Comparison of ENCODE assay signal across 33 cellular contexts in the genomic region with DNA sequence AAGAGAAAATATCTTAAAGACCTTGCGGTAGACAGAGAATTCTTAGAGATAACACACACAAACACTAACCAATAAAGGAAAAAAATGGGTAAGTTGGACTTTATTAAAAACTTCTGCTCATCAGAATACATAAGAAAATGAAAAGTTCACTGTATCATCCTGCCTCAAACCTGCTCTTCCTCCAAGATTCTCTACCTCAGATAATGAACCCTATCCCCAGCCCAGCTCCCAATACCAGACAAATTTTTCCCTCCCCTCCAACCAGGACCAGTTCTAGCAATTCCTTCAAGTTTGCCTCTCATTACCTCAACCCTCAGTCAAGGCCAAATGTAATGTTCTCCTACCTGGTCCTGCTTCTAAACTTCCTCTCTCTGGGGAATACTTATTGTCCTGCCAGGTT.
DNase-seq lines count a peak whose midpoint lies in the region; ATAC-seq, FAIRE-seq and TF ChIP-seq lines count a peak whose summit lies in the region.
"Had no signal": no experiment of that assay in that cellular context is flagged by ENCODE, and none has a peak within 500 bp of the region (broad histone marks: within the 10 kb centered on the region; RNA-seq: fewer than 3 reads in every experiment).

No MANE protein-coding gene starts in this region.

- peaks cover 10% of the 10 kb centered on the region for H3K4me1 Mint-ChIP-seq in activated CD4-positive, alpha-beta T cell treated with anti-CD3 and anti-CD28 coated beads, Interleukin-2, amount 10 ng/mL, durations not matched to agents 7 days and 5 days
- peaks cover 20% of the 10 kb centered on the region for H3K4me1 Mint-ChIP-seq in T-helper 17 cell
- peaks cover 21% of the 10 kb centered on the region for H3K4me1 Mint-ChIP-seq in stimulated activated effector memory CD8-positive, alpha-beta T cell treated with anti-CD3 and anti-CD28 coated beads, Interleukin-12 subunit alpha, Interleukin-12 subunit beta, amount 100 ng/mL, for 72 hours

- FAIRE-seq in bronchial epithelial cell (lab: Jason Lieb, UNC): peak; percentile 50
- FAIRE-seq: A204.1 had no signal

- no peak for DNase-seq in activated CD4-positive, alpha-beta T cell treated with anti-CD3 and anti-CD28 coated beads, Interleukin-2, amount 10 ng/mL, durations not matched to agents 7 days and 5 days
- DNase-seq in activated CD4-positive, alpha-beta T cell treated with anti-CD3 and anti-CD28 coated beads for 1 hour: no peak
- DNase-seq in T-helper 17 cell: no peak
- no peak for DNase-seq in bronchial epithelial cell (ENCODE audit: low read depth)
- DNase-seq in stimulated activated effector memory CD8-positive, alpha-beta T cell treated with anti-CD3 and anti-CD28 coated beads, Interleukin-12 subunit alpha, Interleukin-12 subunit beta, amount 100 ng/mL, for 72 hours (ENCODE audit: low spot score in 2 of 2): no peak
- DNase-seq in NOMO-1 treated with dmso at 0.1 percent for 144 hours (lab: John Stamatoyannopoulos, UW; ENCODE audit: unreplicated experiment): no peak
- DNase-seq: AML-193; anterior cingulate cortex; cortex of kidney; DMS53; endodermal cell; foreskin melanocyte; heart right ventricle; kidney glomerular epithelial cell; lower lobe of right lung; mucosa of descending colon; NCI-H146; NCI-H2171 treated with DMSO at 0.1 percent for 48 hours; NCI-H510A treated with DMSO at 0.1 percent for 48 hours; NK-92 treated with Interleukin-12 subunit alpha and Interleukin-12 subunit beta, amount 100 ng/mL, for 24 hours; Right ventricle myocardium superior; spleen; stimulated activated CD4-positive, alpha-beta T cell treated with anti-CD3 and anti-CD28 coated beads, Interleukin-2, amount 100 ng/mL, for 48 hours; T1000; uterus; WERI-Rb-1 had no signal

- H3K36me3 ChIP-seq in bronchial epithelial cell (ENCODE audit: control insufficient read depth, insufficient read depth, low read length): peaks cover 2% of the 10 kb centered on the region
- H3K36me3 ChIP-seq: cardiac muscle cell, uterus, WERI-Rb-1 had no signal

- H3K4me3 Mint-ChIP-seq in activated CD4-positive, alpha-beta T cell treated with anti-CD3 and anti-CD28 coated beads, Interleukin-2, amount 10 ng/mL, durations not matched to agents 7 days and 5 days: no peak overlapping the region
- H3K4me3 Mint-ChIP-seq in T-helper 17 cell: no peak overlapping the region
- H3K4me3 Mint-ChIP-seq in stimulated activated effector memory CD8-positive, alpha-beta T cell treated with anti-CD3 and anti-CD28 coated beads, Interleukin-12 subunit alpha, Interleukin-12 subunit beta, amount 100 ng/mL, for 72 hours: no peak overlapping the region
- H3K4me3 Mint-ChIP-seq: endodermal cell had no signal

- CTCF ChIA-PET in activated CD4-positive, alpha-beta T cell treated with anti-CD3 and anti-CD28 coated beads, Interleukin-2, amount 10 ng/mL, durations not matched to agents 7 days and 5 days (lab: Charles Lee): interaction anchor here (0.6 to 1.3 kb wide), 4 partner anchors 10 to 70 kb away, joined by 3 to 5 read pairs (median 3); no protein-coding TSS in a partner anchor

- H3K9me3 ChIP-seq in T-helper 17 cell (ENCODE audit: control insufficient read depth, low read length, poor library complexity, severe bottlenecking): no peaks in the 10 kb centered on the region
- H3K9me3 ChIP-seq: esophagus muscularis mucosa, heart right ventricle, lower lobe of right lung, mucosa of descending colon, spleen, uterus had no signal

- no peaks in the 10 kb centered on the region for H3K27me3 ChIP-seq in bronchial epithelial cell (ENCODE audit: control insufficient read depth, insufficient read depth, low read length)
- H3K27me3 ChIP-seq: cardiac muscle cell, esophagus muscularis mucosa, heart right ventricle, spleen, uterus had no signal

- H3K9me3 Mint-ChIP-seq in activated CD4-positive, alpha-beta T cell treated with anti-CD3 and anti-CD28 coated beads, Interleukin-2, amount 10 ng/mL, durations not matched to agents 7 days and 5 days: no peaks in the 10 kb centered on the region
- H3K9me3 Mint-ChIP-seq in stimulated activated effector memory CD8-positive, alpha-beta T cell treated with anti-CD3 and anti-CD28 coated beads, Interleukin-12 subunit alpha, Interleukin-12 subunit beta, amount 100 ng/mL, for 72 hours: no peaks in the 10 kb centered on the region
- H3K9me3 Mint-ChIP-seq: endodermal cell had no signal

- ATAC-seq in T-helper 17 cell (no peak), GM19397 (IDR thresholded peaks at IDR 0.05; ENCODE audit: unreplicated experiment) (no peak), HG02763 (IDR thresholded peaks at IDR 0.05; ENCODE audit: unreplicated experiment) (no peak)
- ATAC-seq in stimulated activated effector memory CD8-positive, alpha-beta T cell treated with anti-CD3 and anti-CD28 coated beads, Interleukin-12 subunit alpha, Interleukin-12 subunit beta, amount 100 ng/mL, for 72 hours: no peak
- ATAC-seq: heart right ventricle, lower lobe of right lung, mucosa of descending colon, right cardiac atrium had no signal

- TF ChIP-seq CTCF in bronchial epithelial cell (IDR thresholded peaks at IDR 0.05; ENCODE audit: insufficient read depth, low read length, severe bottlenecking): no peak

- H3K36me3 Mint-ChIP-seq in activated CD4-positive, alpha-beta T cell treated with anti-CD3 and anti-CD28 coated beads, Interleukin-2, amount 10 ng/mL, durations not matched to agents 7 days and 5 days (ENCODE audit: low read depth): peaks cover 19% of the 10 kb centered on the region
- peaks cover 8% of the 10 kb centered on the region for H3K36me3 Mint-ChIP-seq in T-helper 17 cell (ENCODE audit: low read depth)
- H3K36me3 Mint-ChIP-seq in stimulated activated effector memory CD8-positive, alpha-beta T cell treated with anti-CD3 and anti-CD28 coated beads, Interleukin-12 subunit alpha, Interleukin-12 subunit beta, amount 100 ng/mL, for 72 hours: peaks cover 89% of the 10 kb centered on the region

- no peak overlapping the region for H3K4me3 ChIP-seq in bronchial epithelial cell (ENCODE audit: low read depth, low read length)
- H3K4me3 ChIP-seq: cardiac muscle cell, esophagus muscularis mucosa, heart right ventricle, lower lobe of right lung, mucosa of descending colon, PC-9, spleen, uterus had no signal

- POLR2A ChIA-PET in activated CD4-positive, alpha-beta T cell treated with anti-CD3 and anti-CD28 coated beads, Interleukin-2, amount 10 ng/mL, durations not matched to agents 7 days and 5 days (lab: Charles Lee): no interaction called here

- H3K27ac Mint-ChIP-seq in activated CD4-positive, alpha-beta T cell treated with anti-CD3 and anti-CD28 coated beads, Interleukin-2, amount 10 ng/mL, durations not matched to agents 7 days and 5 days: peak overlapping the region; percentile 52
- peak overlapping the region; percentile 89 for H3K27ac Mint-ChIP-seq in T-helper 17 cell
- peak overlapping the region; percentile 14 for H3K27ac Mint-ChIP-seq in stimulated activated effector memory CD8-positive, alpha-beta T cell treated with anti-CD3 and anti-CD28 coated beads, Interleukin-12 subunit alpha, Interleukin-12 subunit beta, amount 100 ng/mL, for 72 hours
- H3K27ac Mint-ChIP-seq: endodermal cell had no signal

- H3K27me3 Mint-ChIP-seq in activated CD4-positive, alpha-beta T cell treated with anti-CD3 and anti-CD28 coated beads, Interleukin-2, amount 10 ng/mL, durations not matched to agents 7 days and 5 days: no peaks in the 10 kb centered on the region
- no peaks in the 10 kb centered on the region for H3K27me3 Mint-ChIP-seq in T-helper 17 cell

Comparison
In these comparisons a context has a peak if more than half of its experiments do, and no peak if none do; other contexts are left out.
1. H3K27ac Mint-ChIP-seq: peak in every context shown above with its lines; median percentile 89 in T-helper 17 cell; 52 in activated CD4-positive, alpha-beta T cell treated with anti-CD3 and anti-CD28 coated beads, Interleukin-2, amount 10 ng/mL, durations not matched to agents 7 days and 5 days; 14 in stimulated activated effector memory CD8-positive, alpha-beta T cell treated with anti-CD3 and anti-CD28 coated beads, Interleukin-12 subunit alpha, Interleukin-12 subunit beta, amount 100 ng/mL, for 72 hours.